In the genomic region with DNA sequence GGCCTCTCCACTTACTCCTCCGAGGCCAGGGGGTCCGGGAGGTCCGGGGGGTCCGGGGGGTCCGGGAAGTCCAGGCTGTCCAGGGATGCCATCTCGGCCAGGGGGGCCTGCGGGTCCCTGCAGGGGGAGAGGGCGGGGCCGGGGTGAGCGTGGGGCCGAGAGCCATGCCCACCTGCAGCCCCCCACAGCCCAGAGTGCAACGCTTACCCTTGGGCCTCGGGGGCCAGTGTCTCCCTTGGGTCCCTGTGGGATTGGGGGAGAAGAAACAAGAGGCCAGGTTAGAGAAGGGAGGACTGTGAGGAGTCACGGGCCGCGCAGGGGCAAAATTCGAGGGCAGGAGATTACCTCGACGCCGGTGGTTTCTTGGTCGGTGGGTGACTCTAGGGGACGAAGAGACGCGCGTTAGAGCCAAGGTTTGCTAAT, we compare ENCODE assay signal across 11 cellular contexts. TPM values are rescaled to one million over a fixed set of nuclear protein-coding genes. Genes with fewer than 3 reads are reported as not detected.
DNase-seq lines count a peak whose midpoint lies in the region; ATAC-seq and TF ChIP-seq lines count a peak whose summit lies in the region.
"Had no signal": no experiment of that assay in that cellular context is flagged by ENCODE, and none has a peak within 500 bp of the region (broad histone marks: within the 10 kb centered on the region; RNA-seq: fewer than 3 reads in every experiment).

No MANE protein-coding gene starts in this region.

- POLR2A ChIA-PET in T-cell (lab: Charles Lee), result interaction anchor here in 1 of 2 donors (0.6 kb wide), 1 partner anchor 33 kb away, joined by 3 read pairs; no protein-coding TSS in a partner anchor

- H3K9me3 Mint-ChIP-seq in T-cell (no peaks in the 10 kb centered on the region), progenitor cell of endocrine pancreas (ENCODE audit: low read depth) (no peaks in the 10 kb centered on the region)
- H3K9me3 Mint-ChIP-seq: memory B cell had no signal

- peaks cover 18 to 26% (median 22%) of the 10 kb centered on the region in 3 donors for H3K4me1 Mint-ChIP-seq in T-cell
- H3K4me1 Mint-ChIP-seq in progenitor cell of endocrine pancreas (ENCODE audit: low read depth), result peaks cover 6% of the 10 kb centered on the region

- H3K27ac Mint-ChIP-seq in T-cell (no peak overlapping the region), progenitor cell of endocrine pancreas (peak overlapping the region; percentile 73)

- H3K36me3 ChIP-seq in gastroesophageal sphincter, result peaks cover 0 to 44% of the 10 kb centered on the region in 2 donors

- WGBS in gastroesophageal sphincter (ENCODE audit: low coverage in 1 of 2), 2 donors, result 9 to 13% methylated on average over 3 to 10 of the region's 25 CpGs

- TF ChIP-seq CTCF in C4-2B (conservative IDR thresholded peaks at IDR 0.05), result no peak
- TF ChIP-seq CTCF in gastroesophageal sphincter (IDR thresholded peaks at IDR 0.05), result no peak
- no peak for TF ChIP-seq CTCF in progenitor cell of endocrine pancreas (IDR thresholded peaks at IDR 0.05; ENCODE audit: unreplicated experiment)

- CTCF ChIA-PET in T-cell (lab: Charles Lee), result interaction anchor here (0.6 to 1.2 kb wide), 3 partner anchors 47 to 257 kb away, joined by 3 to 10 read pairs (median 3); partner anchors contain the start of gene XYLT2 (in 1 of the 2)

- peaks cover 2 to 90% (median 28%) of the 10 kb centered on the region in 3 donors for H3K4me1 ChIP-seq in gastroesophageal sphincter

- TF ChIP-seq EP300 in gastroesophageal sphincter (IDR thresholded peaks at IDR 0.05), result no peak

- H3K9me3 ChIP-seq in gastroesophageal sphincter, result no peaks in the 10 kb centered on the region

- TF ChIP-seq POLR2A in gastroesophageal sphincter (IDR thresholded peaks at IDR 0.05), result no peak

- H3K27ac ChIP-seq in C4-2B, result peak overlapping the region; percentile 62
- peak overlapping the region; percentile 85 to 94 (median 90) for H3K27ac ChIP-seq in gastroesophageal sphincter

- no peak for ATAC-seq in T-cell (replicated peaks in 1 of 4)
- ATAC-seq in gastroesophageal sphincter, result no peak

- H3K36me3 Mint-ChIP-seq in T-cell, result no peaks in the 10 kb centered on the region
- no peaks in the 10 kb centered on the region for H3K36me3 Mint-ChIP-seq in progenitor cell of endocrine pancreas (ENCODE audit: insufficient read depth)
- H3K36me3 Mint-ChIP-seq: memory B cell had no signal

- H3K4me3 Mint-ChIP-seq in T-cell (peak overlapping the region in 2 of 3 donors; percentile 4 to 86), progenitor cell of endocrine pancreas (ENCODE audit: low read depth) (no peak overlapping the region)

- DNase-seq in T-cell (peak in 2 of 34 experiments; percentile 16 to 17), progenitor cell of endocrine pancreas (ENCODE audit: low spot score, unreplicated experiment) (no peak), UCSD-AML1 (lab: John Stamatoyannopoulos, UW; ENCODE audit: unreplicated experiment) (no peak), germinal center (ENCODE audit: low spot score) (no peak), T-helper 2 cell (no peak)
- DNase-seq in stimulated activated naive CD4-positive, alpha-beta T cell treated with Interleukin-2 at 50 U/mL for 16 hours (lab: John Stamatoyannopoulos, UW), result no peak
- DNase-seq: activated CD4-positive, CD25-positive, alpha-beta regulatory T cell treated with anti-CD3 and anti-CD28 coated beads, Interleukin-2, amount 50 U/mL, for 72 hours; NCI-H226 had no signal

- H3K27me3 ChIP-seq in gastroesophageal sphincter, result peaks cover 11% of the 10 kb centered on the region

- H3K27me3 Mint-ChIP-seq in T-cell (peaks cover 31 to 47% of the 10 kb centered on the region in 2 donors), progenitor cell of endocrine pancreas (peaks cover 37% of the 10 kb centered on the region)

- H3K4me3 ChIP-seq in gastroesophageal sphincter, result peak overlapping the region; percentile 33 to 60

RNA-seq across cellular contexts. Expression of gene COL1A1, which starts 2.2 kb away (rescaled TPM):
- total RNA-seq in T-cell (10 to 100 TPM in 2 of 5 donors, 1 to 10 TPM in 3; 4.1 to 21.0 (median 6.6) TPM), gastroesophageal sphincter (10 to 100 TPM; 14.6 to 92.9 (median 69.7) TPM), progenitor cell of endocrine pancreas (26.7 and 38.4 TPM in 2 replicates)

RNA-seq across cellular contexts. Expression of gene SGCA, which starts 33.4 kb away (rescaled TPM):
- total RNA-seq in T-cell (under 1 TPM in 1 of 5 donors, not detected in 4; 0.33 TPM), gastroesophageal sphincter (100 to 1,000 TPM in 2 of 4 donors, 10 to 100 TPM in 2; 58.1 to 145 (median 93.4) TPM), progenitor cell of endocrine pancreas (not detected in 2 replicates)

RNA-seq across cellular contexts. Expression of gene PPP1R9B, which starts 48.7 kb away (rescaled TPM):
- total RNA-seq in T-cell (10 to 100 TPM; 69.5 to 95.9 (median 91.3) TPM), gastroesophageal sphincter (10 to 100 TPM; 23.3 to 38.1 (median 30.8) TPM), progenitor cell of endocrine pancreas (34.3 and 35.7 TPM in 2 replicates)

Comparison
In these comparisons a context has a peak if more than half of its experiments do, and no peak if none do; other contexts are left out.
1. RNA of gene SGCA, which starts 33.4 kb away (total RNA-seq): 58.1 to 145 TPM in gastroesophageal sphincter; 0.33 TPM in T-cell and not detected in progenitor cell of endocrine pancreas; every median in the first group is over 10 times any median in the second.